ENCODE assay signal across 17 cellular contexts in the genomic region with DNA sequence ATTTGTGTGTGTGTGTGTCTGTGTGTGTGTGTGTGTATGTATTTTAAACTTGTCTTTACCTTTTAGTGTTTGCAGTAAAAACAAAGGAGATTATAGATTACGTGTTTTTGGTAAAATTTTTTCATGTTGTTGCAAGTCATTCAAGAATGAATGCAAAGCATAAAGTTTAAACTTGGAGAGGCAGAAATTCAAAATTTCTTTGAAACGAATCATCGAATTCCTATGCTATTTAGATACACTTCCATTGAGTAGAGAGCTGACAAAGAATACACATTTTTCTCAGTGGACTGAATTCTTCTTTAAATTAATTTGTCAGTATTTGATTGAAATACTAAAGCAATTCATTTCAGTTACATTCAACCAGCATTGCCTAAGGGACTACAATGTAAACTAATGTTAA.
A peak's percentile ranks its signal among the peaks of the same experiment; 100 is the strongest.
DNase-seq lines count a peak whose midpoint lies in the region; ATAC-seq, FAIRE-seq and TF ChIP-seq lines count a peak whose summit lies in the region.
"Had no signal": no experiment of that assay in that cellular context is flagged by ENCODE, and none has a peak within 500 bp of the region (broad histone marks: within the 10 kb centered on the region; RNA-seq: fewer than 3 reads in every experiment).

No MANE protein-coding gene starts in this region.

- WGBS in SK-N-SH (ENCODE audit: low lambda C conversion rate), result 63% methylated on average over 3 of the region's 3 CpGs
- 85 to 92% (median 87%) methylated on average over 3 of the region's 3 CpGs for WGBS in small intestine, 3 donors
- 88 to 93% methylated on average over 3 of the region's 3 CpGs for WGBS in upper lobe of left lung, 2 donors

- TF ChIP-seq RAD21 in SK-N-SH (IDR thresholded peaks at IDR 0.05; ENCODE audit: low read length), result no peak

- H4K20me1 ChIP-seq in SK-N-SH (ENCODE audit: insufficient read depth), result no peaks in the 10 kb centered on the region

- peaks cover 6% of the 10 kb centered on the region for H3F3A ChIP-seq in SK-N-SH (replicated peaks; ENCODE audit: insufficient read depth)

- TF ChIP-seq CTCF in SK-N-SH (IDR thresholded peaks at IDR 0.05) (no peak), fibroblast of mammary gland (conservative IDR thresholded peaks at IDR 0.05; ENCODE audit: control insufficient read depth, insufficient read depth, low read depth, low read length) (no peak), upper lobe of left lung (IDR thresholded peaks at IDR 0.05) (no peak)

- POLR2A ChIA-PET in SK-N-SH (lab: Yijun Ruan, JAX), result no interaction called here

- H3K4me3 ChIP-seq in SK-N-SH (ENCODE audit: low read depth in 2 of 2, low read length in 1 of 2) (no peak overlapping the region), fibroblast of mammary gland (ENCODE audit: control insufficient read depth, low read depth, low read length) (no peak overlapping the region), small intestine (ENCODE audit: low read depth in 1 of 2, low read length in 2 of 2) (no peak overlapping the region), upper lobe of left lung (no peak overlapping the region)

- H3K79me2 ChIP-seq in SK-N-SH (ENCODE audit: insufficient read depth), result no peaks in the 10 kb centered on the region
- H3K79me2 ChIP-seq: parathyroid adenoma had no signal

- CTCF ChIA-PET in SK-N-SH (lab: Yijun Ruan, JAX), result interaction anchor here (1.1 kb wide), 1 partner anchor 142 kb away, joined by 4 read pairs; no protein-coding TSS in a partner anchor

- no peak overlapping the region for H3K9ac ChIP-seq in SK-N-SH
- H3K9ac ChIP-seq: parathyroid adenoma had no signal

- H3K27ac ChIP-seq in SK-N-SH (ENCODE audit: low read depth in 2 of 2, low read length in 1 of 2), result peak overlapping the region in 1 of 2 experiments; percentile 55; a peak in 2 of 4 replicates
- no peak overlapping the region for H3K27ac ChIP-seq in small intestine (ENCODE audit: low read depth in 1 of 2, low read length in 1 of 2)
- H3K27ac ChIP-seq in upper lobe of left lung, result no peak overlapping the region
- H3K27ac ChIP-seq: brain microvascular endothelial cell, parathyroid adenoma, VCaP had no signal

- no peaks in the 10 kb centered on the region for H3K9me2 ChIP-seq in SK-N-SH

- ATAC-seq in HG02884 (IDR thresholded peaks at IDR 0.05; ENCODE audit: unreplicated experiment), result no peak
- ATAC-seq in upper lobe of left lung (ENCODE audit: low FRiP score in 2 of 2), result no peak

- H3K4me2 ChIP-seq in SK-N-SH, result 0 out of 2 replicates have a peak overlapping the region, but pooled peaks have one; percentile 20

- H3K36me3 ChIP-seq in SK-N-SH (replicated peaks in 1 of 2; ENCODE audit: control insufficient read depth in 1 of 2, insufficient read depth in 2 of 2, low read length in 1 of 2), result no peaks in the 10 kb centered on the region
- H3K36me3 ChIP-seq in small intestine (ENCODE audit: control insufficient read depth in 2 of 2, insufficient read depth in 2 of 2, low read length in 2 of 2), result no peaks in the 10 kb centered on the region
- H3K36me3 ChIP-seq in upper lobe of left lung, result no peaks in the 10 kb centered on the region
- H3K36me3 ChIP-seq: brain microvascular endothelial cell had no signal

- no peaks in the 10 kb centered on the region for H3K27me3 ChIP-seq in SK-N-SH (ENCODE audit: insufficient read depth)
- H3K27me3 ChIP-seq in small intestine (ENCODE audit: control insufficient read depth in 2 of 2, insufficient read depth in 2 of 2, low read length in 2 of 2), result no peaks in the 10 kb centered on the region
- H3K27me3 ChIP-seq in upper lobe of left lung, result no peaks in the 10 kb centered on the region
- H3K27me3 ChIP-seq: brain microvascular endothelial cell had no signal

- no peak for TF ChIP-seq POLR2A in upper lobe of left lung (IDR thresholded peaks at IDR 0.05)

- peak; percentile 15 for FAIRE-seq in small intestine (lab: Jason Lieb, UNC)
- FAIRE-seq: GM12892, keratinocyte had no signal

- peak overlapping the region; percentile 48; the same call in 1 of the 2 replicates for H2AFZ ChIP-seq in SK-N-SH (ENCODE audit: low read depth)
- H2AFZ ChIP-seq: parathyroid adenoma had no signal

- peaks cover 0 to 22% of the 10 kb centered on the region in 2 experiments; a peak in 2 of 4 replicates for H3K4me1 ChIP-seq in SK-N-SH (ENCODE audit: control insufficient read depth in 1 of 2, insufficient read depth in 2 of 2, low read depth in 1 of 2, low read length in 1 of 2)
- no peaks in the 10 kb centered on the region for H3K4me1 ChIP-seq in small intestine (ENCODE audit: control insufficient read depth in 2 of 2, insufficient read depth in 1 of 2, low read depth in 1 of 2, low read length in 1 of 2)
- peaks cover 0 to 10% (median 3%) of the 10 kb centered on the region in 4 donors for H3K4me1 ChIP-seq in upper lobe of left lung
- H3K4me1 ChIP-seq: parathyroid adenoma had no signal

- H3K9me3 ChIP-seq in SK-N-SH, result no peaks in the 10 kb centered on the region
- H3K9me3 ChIP-seq in small intestine (ENCODE audit: control insufficient read depth, low read depth), result no peaks in the 10 kb centered on the region
- no peaks in the 10 kb centered on the region for H3K9me3 ChIP-seq in upper lobe of left lung

- TF ChIP-seq EP300 in SK-N-SH (IDR thresholded peaks at IDR 0.05; ENCODE audit: borderline replicate concordance in 1 of 2, low read depth in 1 of 2, low read length in 1 of 2), result peak in 1 of 2 experiments; percentile 39; a peak in 1 of 4 replicates
- no peak for TF ChIP-seq EP300 in upper lobe of left lung (IDR thresholded peaks at IDR 0.05)

- DNase-seq in HCEC 1CT (peak; percentile 60), SK-N-SH (no peak), fibroblast of mammary gland (ENCODE audit: low read depth) (peak; percentile 38), small intestine (no peak), upper lobe of left lung (no peak), globus pallidus (ENCODE audit: low spot score) (no peak)
- DNase-seq: brain microvascular endothelial cell; CD4-positive, CD25-positive, alpha-beta regulatory T cell; effector CD8-positive, alpha-beta T cell; head of caudate nucleus; NCI-H187; NCI-H524 had no signal

TF ChIP-seq in SK-N-SH, 30 proteins besides CTCF, POLR2A, EP300 and RAD21:
- peak; percentile 85 for TF ChIP-seq JUND (IDR thresholded peaks at IDR 0.05)
- TF ChIP-seq EZH2phosphoT487 (IDR thresholded peaks at IDR 0.05; ENCODE audit: borderline replicate concordance, low read depth), result no peak
- TF ChIP-seq TEAD4 (IDR thresholded peaks at IDR 0.05; ENCODE audit: borderline replicate concordance, insufficient read depth), result peak; percentile 86; the same call in 1 of the 2 replicates
- TF ChIP-seq FOXM1 (IDR thresholded peaks at IDR 0.05; ENCODE audit: low read depth), result no peak
- TF ChIP-seq, protein P1, sequence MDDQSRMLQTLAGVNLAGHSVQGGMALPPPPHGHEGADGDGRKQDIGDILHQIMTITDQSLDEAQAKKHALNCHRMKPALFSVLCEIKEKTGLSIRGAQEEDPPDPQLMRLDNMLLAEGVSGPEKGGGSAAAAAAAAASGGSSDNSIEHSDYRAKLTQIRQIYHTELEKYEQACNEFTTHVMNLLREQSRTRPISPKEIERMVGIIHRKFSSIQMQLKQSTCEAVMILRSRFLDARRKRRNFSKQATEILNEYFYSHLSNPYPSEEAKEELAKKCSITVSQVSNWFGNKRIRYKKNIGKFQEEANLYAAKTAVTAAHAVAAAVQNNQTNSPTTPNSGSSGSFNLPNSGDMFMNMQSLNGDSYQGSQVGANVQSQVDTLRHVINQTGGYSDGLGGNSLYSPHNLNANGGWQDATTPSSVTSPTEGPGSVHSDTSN (IDR thresholded peaks at IDR 0.05), result peak; percentile 38; the same call in 1 of the 2 replicates
- TF ChIP-seq, protein P2, sequence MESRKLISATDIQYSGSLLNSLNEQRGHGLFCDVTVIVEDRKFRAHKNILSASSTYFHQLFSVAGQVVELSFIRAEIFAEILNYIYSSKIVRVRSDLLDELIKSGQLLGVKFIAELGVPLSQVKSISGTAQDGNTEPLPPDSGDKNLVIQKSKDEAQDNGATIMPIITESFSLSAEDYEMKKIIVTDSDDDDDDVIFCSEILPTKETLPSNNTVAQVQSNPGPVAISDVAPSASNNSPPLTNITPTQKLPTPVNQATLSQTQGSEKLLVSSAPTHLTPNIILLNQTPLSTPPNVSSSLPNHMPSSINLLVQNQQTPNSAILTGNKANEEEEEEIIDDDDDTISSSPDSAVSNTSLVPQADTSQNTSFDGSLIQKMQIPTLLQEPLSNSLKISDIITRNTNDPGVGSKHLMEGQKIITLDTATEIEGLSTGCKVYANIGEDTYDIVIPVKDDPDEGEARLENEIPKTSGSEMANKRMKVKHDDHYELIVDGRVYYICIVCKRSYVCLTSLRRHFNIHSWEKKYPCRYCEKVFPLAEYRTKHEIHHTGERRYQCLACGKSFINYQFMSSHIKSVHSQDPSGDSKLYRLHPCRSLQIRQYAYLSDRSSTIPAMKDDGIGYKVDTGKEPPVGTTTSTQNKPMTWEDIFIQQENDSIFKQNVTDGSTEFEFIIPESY (IDR thresholded peaks at IDR 0.05; ENCODE audit: borderline replicate concordance, low read depth), result no peak
- TF ChIP-seq MAX (IDR thresholded peaks at IDR 0.05; ENCODE audit: low read depth), result no peak
- no peak for TF ChIP-seq RCOR1 (IDR thresholded peaks at IDR 0.05; ENCODE audit: low read length)
- no peak for TF ChIP-seq YY1 (IDR thresholded peaks at IDR 0.05; ENCODE audit: low read depth)
- TF ChIP-seq FOSL2 (IDR thresholded peaks at IDR 0.05; ENCODE audit: borderline replicate concordance, low read depth), result peak; percentile 84
- TF ChIP-seq NFIC (IDR thresholded peaks at IDR 0.05; ENCODE audit: borderline replicate concordance), result no peak
- no peak for TF ChIP-seq RFX5 (IDR thresholded peaks at IDR 0.05; ENCODE audit: low read length)
- peak; percentile 27; the same call in 1 of the 2 replicates for TF ChIP-seq TCF12 (IDR thresholded peaks at IDR 0.05)
- no peak for TF ChIP-seq TAF1 (IDR thresholded peaks at IDR 0.05; ENCODE audit: borderline replicate concordance, low read depth, low read length)

Comparison
In these comparisons a context has a peak if more than half of its experiments do, and no peak if none do; other contexts are left out.
1. DNase-seq: peak in HCEC 1CT (single experiment) and fibroblast of mammary gland (single experiment); none in SK-N-SH (single experiment), small intestine (single experiment), upper lobe of left lung (0 of 2) and globus pallidus (single experiment).